In genomic region chr5:113513384-113514262, GRCh38 we compare ENCODE assay signal across 1 cellular context.
TF ChIP-seq lines count a peak whose summit lies in the region.

Gene YTHDC2 (plus strand): TSS chr5:113513694. CDS start chr5:113513896, 202 bp downstream.

TF ChIP-seq in A549, 52 proteins besides CTCF, POLR2A, EP300 and RAD21 (continued from another document):
- TF ChIP-seq REST (IDR thresholded peaks at IDR 0.05) (no peak), JUN (IDR thresholded peaks at IDR 0.05) (peak; percentile 74 to 85; a peak in 4 of 5 replicates), NFE2L2 (conservative IDR thresholded peaks at IDR 0.05; ENCODE audit: low read length) (no peak), TP53 (CRISPR knock-in tag; IDR thresholded peaks at IDR 0.05) (no peak), ZSCAN20 (CRISPR knock-in tag; IDR thresholded peaks at IDR 0.05) (no peak), RFX5 (IDR thresholded peaks at IDR 0.05) (peak; percentile 72), CHD2 (IDR thresholded peaks at IDR 0.05; ENCODE audit: low read length, partially characterized antibody) (no peak), ZNF302 (CRISPR knock-in tag; IDR thresholded peaks at IDR 0.05) (no peak), HES2 (IDR thresholded peaks at IDR 0.05) (no peak), RARB (CRISPR knock-in tag; IDR thresholded peaks at IDR 0.05) (no peak), CHD4 (IDR thresholded peaks at IDR 0.05; ENCODE audit: borderline replicate concordance) (peak; percentile 64; the same call in 1 of the 2 replicates)
- TF ChIP-seq, protein P1, sequence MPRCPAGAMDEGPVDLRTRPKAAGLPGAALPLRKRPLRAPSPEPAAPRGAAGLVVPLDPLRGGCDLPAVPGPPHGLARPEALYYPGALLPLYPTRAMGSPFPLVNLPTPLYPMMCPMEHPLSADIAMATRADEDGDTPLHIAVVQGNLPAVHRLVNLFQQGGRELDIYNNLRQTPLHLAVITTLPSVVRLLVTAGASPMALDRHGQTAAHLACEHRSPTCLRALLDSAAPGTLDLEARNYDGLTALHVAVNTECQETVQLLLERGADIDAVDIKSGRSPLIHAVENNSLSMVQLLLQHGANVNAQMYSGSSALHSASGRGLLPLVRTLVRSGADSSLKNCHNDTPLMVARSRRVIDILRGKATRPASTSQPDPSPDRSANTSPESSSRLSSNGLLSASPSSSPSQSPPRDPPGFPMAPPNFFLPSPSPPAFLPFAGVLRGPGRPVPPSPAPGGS (IDR thresholded peaks at IDR 0.05): peak; percentile 76; the same call in 1 of the 3 replicates
- TF ChIP-seq, protein P2, sequence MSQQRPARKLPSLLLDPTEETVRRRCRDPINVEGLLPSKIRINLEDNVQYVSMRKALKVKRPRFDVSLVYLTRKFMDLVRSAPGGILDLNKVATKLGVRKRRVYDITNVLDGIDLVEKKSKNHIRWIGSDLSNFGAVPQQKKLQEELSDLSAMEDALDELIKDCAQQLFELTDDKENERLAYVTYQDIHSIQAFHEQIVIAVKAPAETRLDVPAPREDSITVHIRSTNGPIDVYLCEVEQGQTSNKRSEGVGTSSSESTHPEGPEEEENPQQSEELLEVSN (IDR thresholded peaks at IDR 0.05; ENCODE audit: borderline replicate concordance, low read depth): peak; percentile 87
